ENCODE assay signal across 15 cellular contexts in genomic region chr21:38852278-38852677, GRCh38.
"Had no signal": no experiment of that assay in that cellular context is flagged by ENCODE, and none has a peak within 500 bp of the region (broad histone marks: within the 10 kb centered on the region; RNA-seq: fewer than 3 reads in every experiment).

No MANE protein-coding gene starts in this region.

- ATAC-seq: activated T-helper 17 cell treated with anti-CD3 and anti-CD28 coated beads, Interleukin-2, amount 50 U/mL, for 72 hours; left lung; upper lobe of right lung had no signal

- H3K4me3 ChIP-seq: dorsolateral prefrontal cortex, left lung, SJCRH30, upper lobe of right lung had no signal

- H3K9me3 ChIP-seq: left lung, SJCRH30, upper lobe of right lung had no signal

- H3K4me3 Mint-ChIP-seq: activated CD4-positive, alpha-beta memory T cell treated with anti-CD3 and anti-CD28 coated beads, Interleukin-2, amount 10 ng/mL, durations not matched to agents 7 days and 5 days; activated naive CD4-positive, alpha-beta T cell treated with anti-CD3 and anti-CD28 coated beads for 36 hours; activated T-helper 17 cell treated with anti-CD3 and anti-CD28 coated beads, Interleukin-2, amount 50 U/mL, for 72 hours; memory B cell; nephron progenitor cell; stimulated activated naive CD8-positive, alpha-beta T cell treated with anti-CD3 and anti-CD28 coated beads, Interleukin-15, Interleukin-2, amounts not matched to agents 100 ng/mL and 50 ng/mL, for 24 hours had no signal

- H3K27ac ChIP-seq: dorsolateral prefrontal cortex, left lung, SJCRH30, upper lobe of right lung had no signal

- H3K36me3 ChIP-seq: left lung, SJCRH30, upper lobe of right lung had no signal

- H3K27me3 ChIP-seq: left lung, SJCRH30, upper lobe of right lung had no signal

- H3K9me3 Mint-ChIP-seq: activated CD4-positive, alpha-beta memory T cell treated with anti-CD3 and anti-CD28 coated beads, Interleukin-2, amount 10 ng/mL, durations not matched to agents 7 days and 5 days; activated naive CD4-positive, alpha-beta T cell treated with anti-CD3 and anti-CD28 coated beads for 36 hours; activated T-helper 17 cell treated with anti-CD3 and anti-CD28 coated beads, Interleukin-2, amount 50 U/mL, for 72 hours; stimulated activated naive CD8-positive, alpha-beta T cell treated with anti-CD3 and anti-CD28 coated beads, Interleukin-15, Interleukin-2, amounts not matched to agents 100 ng/mL and 50 ng/mL, for 24 hours had no signal

- H3K27ac Mint-ChIP-seq: activated CD4-positive, alpha-beta memory T cell treated with anti-CD3 and anti-CD28 coated beads, Interleukin-2, amount 10 ng/mL, durations not matched to agents 7 days and 5 days; activated naive CD4-positive, alpha-beta T cell treated with anti-CD3 and anti-CD28 coated beads for 36 hours; activated T-helper 17 cell treated with anti-CD3 and anti-CD28 coated beads, Interleukin-2, amount 50 U/mL, for 72 hours; memory B cell; nephron progenitor cell; stimulated activated naive CD8-positive, alpha-beta T cell treated with anti-CD3 and anti-CD28 coated beads, Interleukin-15, Interleukin-2, amounts not matched to agents 100 ng/mL and 50 ng/mL, for 24 hours had no signal

- H3K36me3 Mint-ChIP-seq: memory B cell had no signal

- H3K4me1 ChIP-seq: left lung, upper lobe of right lung had no signal

- H3K4me1 Mint-ChIP-seq: activated CD4-positive, alpha-beta memory T cell treated with anti-CD3 and anti-CD28 coated beads, Interleukin-2, amount 10 ng/mL, durations not matched to agents 7 days and 5 days; activated T-helper 17 cell treated with anti-CD3 and anti-CD28 coated beads, Interleukin-2, amount 50 U/mL, for 72 hours; memory B cell had no signal

- DNase-seq: activated CD4-positive, alpha-beta memory T cell treated with anti-CD3 and anti-CD28 coated beads, Interleukin-2, amount 10 ng/mL, durations not matched to agents 7 days and 5 days; activated CD4-positive, alpha-beta T cell treated with anti-CD3 and anti-CD28 coated beads for 1 hour; activated naive CD4-positive, alpha-beta T cell treated with anti-CD3 and anti-CD28 coated beads for 36 hours; cerebellar nuclear complex; dorsolateral prefrontal cortex; left lung; nephron progenitor cell; SJCRH30; stimulated activated CD4-positive, alpha-beta T cell treated with anti-CD3 and anti-CD28 coated beads, Interleukin-4, amount 100 ng/mL, for 1 hour; stimulated activated CD8-positive, alpha-beta memory T cell treated with anti-CD3 and anti-CD28 coated beads, Interleukin-4, amount 100 ng/mL, for 48 hours; T-helper 9 cell; upper lobe of right lung had no signal
